Comparison of ENCODE assay signal across 9 cellular contexts in the genomic region with DNA sequence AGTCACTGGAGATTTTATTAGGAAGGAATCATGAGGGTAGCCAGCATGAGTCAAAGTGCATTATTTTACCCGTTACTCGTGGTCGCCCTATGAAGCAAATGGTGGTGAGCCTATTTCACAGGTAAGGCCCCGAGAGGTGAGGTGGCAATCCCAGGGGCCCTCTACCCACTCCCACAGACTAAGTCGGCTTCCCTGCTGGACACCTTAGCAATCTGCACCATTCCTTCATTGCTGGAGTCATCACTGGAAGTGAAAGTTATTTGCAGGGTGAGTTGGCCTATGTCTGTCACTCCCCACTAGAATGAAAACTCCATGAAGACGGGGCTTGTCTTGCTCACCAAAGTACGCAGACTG. TPM values are rescaled to one million over a fixed set of nuclear protein-coding genes. Genes with fewer than 3 reads are reported as not detected.
DNase-seq lines count a peak whose midpoint lies in the region; ATAC-seq, FAIRE-seq and TF ChIP-seq lines count a peak whose summit lies in the region.
"Had no signal": no experiment of that assay in that cellular context is flagged by ENCODE, and none has a peak within 500 bp of the region (broad histone marks: within the 10 kb centered on the region; RNA-seq: fewer than 3 reads in every experiment).

No MANE protein-coding gene starts in this region.

- H3K9me3 ChIP-seq in adrenal gland (replicated peaks in 1 of 3) (no peaks in the 10 kb centered on the region), mucosa of descending colon (no peaks in the 10 kb centered on the region), tibial nerve (no peaks in the 10 kb centered on the region), WERI-Rb-1 (ENCODE audit: severe bottlenecking) (no peaks in the 10 kb centered on the region)

- TF ChIP-seq POLR2A in adrenal gland (IDR thresholded peaks at IDR 0.05) (no peak), tibial nerve (IDR thresholded peaks at IDR 0.05) (no peak)

- peak; percentile 43 for DNase-seq in activated naive CD4-positive, alpha-beta T cell treated with Interleukin-2 at 50 U/mL for 16 hours
- DNase-seq in activated naive CD4-positive, alpha-beta T cell treated with anti-CD3 and anti-CD28 coated beads, Interleukin-2, amount 50 U/mL, for 16 hours = no peak
- DNase-seq in adrenal gland = no peak
- peak in 2 of 3 donors; percentile 10 to 22 for DNase-seq in mucosa of descending colon
- no peak for DNase-seq in tibial nerve (ENCODE audit: low spot score in 2 of 2)
- no peak for DNase-seq in WERI-Rb-1
- DNase-seq in frontal cortex (ENCODE audit: low spot score in 2 of 2) = no peak
- no peak for DNase-seq in NCI-H2081 treated with DMSO at 0.1 percent for 48 hours (lab: John Stamatoyannopoulos, UW)
- DNase-seq: SHP77 treated with DMSO at 0.1 percent for 48 hours had no signal

- 53 to 63% (median 63%) methylated on average over 6 to 7 of the region's 7 CpGs for WGBS in adrenal gland, 4 donors
- WGBS in tibial nerve, 2 donors = 71 to 77% methylated on average over 7 of the region's 7 CpGs

- intact Hi-C loops in adrenal gland (cut with DNase I) = loop anchor here (5.0 kb wide), 3 partner anchors 74 to 579 kb away; no protein-coding TSS in a partner anchor
- intact Hi-C loops in mucosa of descending colon (cut with DNase I, micrococcal nuclease) = loop anchor here (10.0 kb wide), 2 partner anchors 351 to 361 kb away; no protein-coding TSS in a partner anchor

- H3K4me1 ChIP-seq in adrenal gland (replicated peaks in 1 of 2) (peaks cover 36 to 52% of the 10 kb centered on the region in 2 donors), mucosa of descending colon (ENCODE audit: low read depth) (peaks cover 59% of the 10 kb centered on the region), tibial nerve (peaks cover 0 to 66% (median 48%) of the 10 kb centered on the region in 4 donors)

- no peak for ATAC-seq in mucosa of descending colon

- TF ChIP-seq EP300 in tibial nerve (IDR thresholded peaks at IDR 0.05) = no peak

- H3K27me3 ChIP-seq in adrenal gland (no peaks in the 10 kb centered on the region), tibial nerve (no peaks in the 10 kb centered on the region), WERI-Rb-1 (ENCODE audit: insufficient read depth, low read depth, severe bottlenecking) (no peaks in the 10 kb centered on the region)

- H3K27ac ChIP-seq in adrenal gland (peak overlapping the region in 4 of 5 donors; percentile 60 to 94 (median 72)), tibial nerve (peak overlapping the region in 3 of 4 donors; percentile 61 to 86 (median 82)), WERI-Rb-1 (no peak overlapping the region)

- FAIRE-seq in frontal cortex (lab: Jason Lieb, UNC) = no peak

- TF ChIP-seq CTCF in adrenal gland (IDR thresholded peaks at IDR 0.05) (peak in 4 of 6 experiments; percentile 3 to 21 (median 14)), mucosa of descending colon (IDR thresholded peaks at IDR 0.05) (no peak), tibial nerve (IDR thresholded peaks at IDR 0.05) (no peak), WERI-Rb-1 (IDR thresholded peaks at IDR 0.05; ENCODE audit: low read depth, low read length) (no peak)

- H3K36me3 ChIP-seq in adrenal gland (replicated peaks in 1 of 2) = no peaks in the 10 kb centered on the region
- H3K36me3 ChIP-seq in mucosa of descending colon (ENCODE audit: low read depth) = no peaks in the 10 kb centered on the region
- no peaks in the 10 kb centered on the region for H3K36me3 ChIP-seq in tibial nerve
- H3K36me3 ChIP-seq in WERI-Rb-1 = no peaks in the 10 kb centered on the region

- H3K4me3 ChIP-seq in adrenal gland = no peak overlapping the region
- H3K4me3 ChIP-seq in mucosa of descending colon = no peak overlapping the region
- no peak overlapping the region for H3K4me3 ChIP-seq in tibial nerve
- H3K4me3 ChIP-seq in WERI-Rb-1 (ENCODE audit: low read depth, low read length) = no peak overlapping the region

RNA-seq across cellular contexts. Expression of a gene that starts 52.7 kb away (rescaled TPM):
- total RNA-seq in adrenal gland (100 to 1,000 TPM in 5 of 8 donors, 10 to 100 TPM in 3; 84.5 to 144 (median 121) TPM), mucosa of descending colon (100 to 1,000 TPM in 1 of 3 donors, 10 to 100 TPM in 2; 81.2 to 110 (median 92.1) TPM), tibial nerve (100 to 1,000 TPM in 1 of 4 donors, 10 to 100 TPM in 3; 57.6 to 105 (median 83.1) TPM), frontal cortex (205 TPM)
- polyA plus RNA-seq in adrenal gland = 100 to 1,000 TPM in 1 of 3 donors, 10 to 100 TPM in 2; 61.7 to 116 (median 62.7) TPM

Comparison
In these comparisons a context has a peak if more than half of its experiments do, and no peak if none do; other contexts are left out.
1. DNase-seq: peak in activated naive CD4-positive, alpha-beta T cell treated with Interleukin-2 at 50 U/mL for 16 hours (single experiment) and mucosa of descending colon (2 of 3); none in activated naive CD4-positive, alpha-beta T cell treated with anti-CD3 and anti-CD28 coated beads, Interleukin-2, amount 50 U/mL, for 16 hours (single experiment), adrenal gland (0 of 7), tibial nerve (0 of 2), WERI-Rb-1 (single experiment), frontal cortex (0 of 2) and NCI-H2081 treated with DMSO at 0.1 percent for 48 hours (single experiment).
2. CTCF ChIP-seq: peak in adrenal gland (4 of 6); none in mucosa of descending colon (single experiment), tibial nerve (0 of 5) and WERI-Rb-1 (single experiment).